In genomic region chr7:121994625-121995410, GRCh38 we compare ENCODE assay signal across 9 cellular contexts.
A peak's percentile ranks its signal among the peaks of the same experiment; 100 is the strongest.
DNase-seq lines count a peak whose midpoint lies in the region; ATAC-seq, FAIRE-seq and TF ChIP-seq lines count a peak whose summit lies in the region.
"Had no signal": no experiment of that assay in that cellular context is flagged by ENCODE, and none has a peak within 500 bp of the region (broad histone marks: within the 10 kb centered on the region; RNA-seq: fewer than 3 reads in every experiment).

No MANE protein-coding gene starts in this region.

- DNase-seq in DMS114 treated with DMSO at 0.1 percent for 48 hours (lab: John Stamatoyannopoulos, UW; ENCODE audit: unreplicated experiment) (peak; percentile 48), NCI-H226 (peak; percentile 39), esophagus muscularis mucosa (ENCODE audit: extremely low spot score) (peak; percentile 74), urothelium cell line (ENCODE audit: low spot score) (peak; percentile 27)
- DNase-seq in activated CD4-positive, alpha-beta T cell treated with anti-CD3 and anti-CD28 coated beads, Interleukin-2, amount 50 U/mL, for 1 hour, result peak; percentile 2
- peak in 2 of 9 donors; percentile 5 to 36 for DNase-seq in naive thymus-derived CD4-positive, alpha-beta T cell

- FAIRE-seq in urothelium cell line (lab: Jason Lieb, UNC), result no peak

- no peak overlapping the region for H3K27ac Mint-ChIP-seq in naive thymus-derived CD4-positive, alpha-beta T cell
- H3K27ac Mint-ChIP-seq: activated naive CD4-positive, alpha-beta T cell treated with anti-CD3 and anti-CD28 coated beads, Interleukin-2, amount 50 U/mL, for 72 hours had no signal

- H3K36me3 Mint-ChIP-seq in naive thymus-derived CD4-positive, alpha-beta T cell, result no peaks in the 10 kb centered on the region
- H3K36me3 Mint-ChIP-seq: activated naive CD4-positive, alpha-beta T cell treated with anti-CD3 and anti-CD28 coated beads, Interleukin-2, amount 50 U/mL, for 72 hours had no signal

- POLR2A ChIA-PET in naive thymus-derived CD4-positive, alpha-beta T cell (lab: Charles Lee), result no interaction called here

- peaks cover 0 to 2% (median 0%) of the 10 kb centered on the region in 7 donors for H3K4me1 Mint-ChIP-seq in naive thymus-derived CD4-positive, alpha-beta T cell

- H3K9me3 ChIP-seq in esophagus muscularis mucosa, result no peaks in the 10 kb centered on the region
- no peaks in the 10 kb centered on the region for H3K9me3 ChIP-seq in naive thymus-derived CD4-positive, alpha-beta T cell (ENCODE audit: control insufficient read depth in 2 of 3, low read length in 3 of 3)

- H3K27me3 Mint-ChIP-seq in naive thymus-derived CD4-positive, alpha-beta T cell, result peaks cover 0 to 4% (median 0%) of the 10 kb centered on the region in 5 donors

- no peaks in the 10 kb centered on the region for H3K36me3 ChIP-seq in esophagus muscularis mucosa
- no peaks in the 10 kb centered on the region for H3K36me3 ChIP-seq in naive thymus-derived CD4-positive, alpha-beta T cell (ENCODE audit: control insufficient read depth in 2 of 3, insufficient read depth in 3 of 3, low read length in 3 of 3)

- no peak for TF ChIP-seq EP300 in esophagus muscularis mucosa (IDR thresholded peaks at IDR 0.05)

- CTCF ChIA-PET in naive thymus-derived CD4-positive, alpha-beta T cell (lab: Charles Lee), result interaction anchor here (0.8 to 1.2 kb wide), 2 partner anchors 16 to 622 kb away, joined by 3 read pairs; no protein-coding TSS in a partner anchor

- H3K4me3 ChIP-seq in esophagus muscularis mucosa, result no peak overlapping the region
- H3K4me3 ChIP-seq in naive thymus-derived CD4-positive, alpha-beta T cell (ENCODE audit: low read length), result no peak overlapping the region

- WGBS in esophagus muscularis mucosa, result 13% methylated on average over 5 of the region's 5 CpGs

- TF ChIP-seq POLR2A in esophagus muscularis mucosa (IDR thresholded peaks at IDR 0.05; ENCODE audit: low read depth), result no peak

- no peak overlapping the region for H3K27ac ChIP-seq in esophagus muscularis mucosa (replicated peaks in 1 of 4)
- H3K27ac ChIP-seq in naive thymus-derived CD4-positive, alpha-beta T cell (ENCODE audit: low read depth, low read length), result no peak overlapping the region

- intact Hi-C loops in esophagus muscularis mucosa (cut with DNase I), result no loop called here
- intact Hi-C loops in naive thymus-derived CD4-positive, alpha-beta T cell (cut with micrococcal nuclease), result loop anchor here (2.0 to 10.0 kb wide), 7 partner anchors 243 to 1202 kb away; partner anchors contain the start of gene CPED1 (in 1 of the 2)

- no peaks in the 10 kb centered on the region for H3K27me3 ChIP-seq in esophagus muscularis mucosa
- H3K27me3 ChIP-seq in naive thymus-derived CD4-positive, alpha-beta T cell (ENCODE audit: control insufficient read depth in 2 of 2, insufficient read depth in 2 of 2, low read length in 2 of 2), result no peaks in the 10 kb centered on the region

- TF ChIP-seq CTCF in esophagus muscularis mucosa (IDR thresholded peaks at IDR 0.05), result peak; percentile 26 to 45 (median 44)

- H3K4me1 ChIP-seq in esophagus muscularis mucosa, result peaks cover 0 to 3% (median 0%) of the 10 kb centered on the region in 4 donors
- H3K4me1 ChIP-seq in naive thymus-derived CD4-positive, alpha-beta T cell (ENCODE audit: control insufficient read depth in 2 of 2, insufficient read depth in 2 of 2, low read length in 2 of 2), result no peaks in the 10 kb centered on the region

- H3K4me3 Mint-ChIP-seq in naive thymus-derived CD4-positive, alpha-beta T cell, result no peak overlapping the region

- ATAC-seq in GM19455 (IDR thresholded peaks at IDR 0.05; ENCODE audit: unreplicated experiment) (peak; percentile 95), HG03442 (IDR thresholded peaks at IDR 0.05; ENCODE audit: unreplicated experiment) (peak; percentile 97)
- peak; percentile 68 for ATAC-seq in naive thymus-derived CD4-positive, alpha-beta T cell

- H3K9me3 Mint-ChIP-seq in naive thymus-derived CD4-positive, alpha-beta T cell, result peaks cover 0 to 2% (median 0%) of the 10 kb centered on the region in 11 donors
- H3K9me3 Mint-ChIP-seq: activated naive CD4-positive, alpha-beta T cell treated with anti-CD3 and anti-CD28 coated beads, Interleukin-2, amount 50 U/mL, for 72 hours had no signal
